Comparison of ENCODE assay signal across 25 cellular contexts in genomic region chr12:111807232-111807631, GRCh38. TPM values are rescaled to one million over a fixed set of nuclear protein-coding genes. Genes with fewer than 3 reads are reported as not detected.
"Had no signal": no experiment of that assay in that cellular context is flagged by ENCODE, and none has a peak within 500 bp of the region (broad histone marks: within the 10 kb centered on the region; RNA-seq: fewer than 3 reads in every experiment).

No MANE protein-coding gene starts in this region.

- H3K4me3 ChIP-seq: heart right ventricle, ovary, psoas muscle, right atrium auricular region, smooth muscle cell had no signal

- H3K36me3 Mint-ChIP-seq: natural killer cell treated with Interleukin-12 subunit alpha and Interleukin-12 subunit beta and Interleukin-15 and Interleukin-18, amount 100 ng/mL, for 72 hours had no signal

- H3K4me3 Mint-ChIP-seq: activated CD4-positive, alpha-beta memory T cell treated with anti-CD3 and anti-CD28 coated beads, Interleukin-2, amount 10 ng/mL, durations not matched to agents 7 days and 5 days; activated CD4-positive, alpha-beta T cell treated with anti-CD3 and anti-CD28 coated beads, Interleukin-2, amount 10 ng/mL, durations not matched to agents 24 days and 14 days; activated naive CD4-positive, alpha-beta T cell treated with anti-CD3 and anti-CD28 coated beads for 36 hours; activated T-cell treated with anti-CD3 and anti-CD28 coated beads, Interleukin-2, amount 50 U/mL, for 72 hours; brain; dendritic cell treated with granulocyte-macrophage colony-stimulating factor and Interleukin-4, amounts not matched to agents 40 ng/mL and 50 ng/mL, for 4 days; natural killer cell treated with Interleukin-12 subunit alpha and Interleukin-12 subunit beta and Interleukin-15 and Interleukin-18, amount 100 ng/mL, for 72 hours; stimulated activated naive B cell treated with anti-CD40 and anti-IgM and Interleukin-4, amounts not matched to agents 10 μg/mL and 1 μg/mL and 100 μg/mL, for 72 hours had no signal

- DNase-seq: activated CD4-positive, alpha-beta memory T cell treated with anti-CD3 and anti-CD28 coated beads, Interleukin-2, amount 10 ng/mL, durations not matched to agents 7 days and 5 days; activated CD4-positive, alpha-beta T cell treated with anti-CD3 and anti-CD28 coated beads, Interleukin-2, amount 10 ng/mL, durations not matched to agents 24 days and 14 days; activated effector memory CD4-positive, alpha-beta T cell treated with Interleukin-2 at 50 U/mL for 16 hours; activated naive CD4-positive, alpha-beta T cell treated with anti-CD3 and anti-CD28 coated beads for 36 hours; activated T-cell treated with anti-CD3 and anti-CD28 coated beads, Interleukin-2, amount 50 U/mL, for 72 hours; effector CD4-positive, alpha-beta T cell; heart right ventricle; mammary epithelial cell; midbrain; ovary; psoas muscle; stimulated activated CD4-positive, alpha-beta T cell treated with anti-CD3 and anti-CD28 coated beads, Interleukin-15, amount 100 ng/mL, for 24 hours; stimulated activated CD8-positive, alpha-beta memory T cell treated with anti-CD3 and anti-CD28 coated beads, Interleukin-4, amount 100 ng/mL, for 48 hours; stimulated activated naive B cell treated with anti-CD40 and anti-IgM and Interleukin-4, amounts not matched to agents 10 μg/mL and 1 μg/mL and 100 μg/mL, for 72 hours; T-helper 2 cell had no signal

- H3K27ac ChIP-seq: heart right ventricle, neutrophil, ovary, psoas muscle, right atrium auricular region, VCaP had no signal

- H3K27ac Mint-ChIP-seq: activated CD4-positive, alpha-beta memory T cell treated with anti-CD3 and anti-CD28 coated beads, Interleukin-2, amount 10 ng/mL, durations not matched to agents 7 days and 5 days; activated CD4-positive, alpha-beta T cell treated with anti-CD3 and anti-CD28 coated beads, Interleukin-2, amount 10 ng/mL, durations not matched to agents 24 days and 14 days; activated naive CD4-positive, alpha-beta T cell treated with anti-CD3 and anti-CD28 coated beads for 36 hours; activated T-cell treated with anti-CD3 and anti-CD28 coated beads, Interleukin-2, amount 50 U/mL, for 72 hours; dendritic cell treated with granulocyte-macrophage colony-stimulating factor and Interleukin-4, amounts not matched to agents 40 ng/mL and 50 ng/mL, for 4 days; natural killer cell treated with Interleukin-12 subunit alpha and Interleukin-12 subunit beta and Interleukin-15 and Interleukin-18, amount 100 ng/mL, for 72 hours; stimulated activated naive B cell treated with anti-CD40 and anti-IgM and Interleukin-4, amounts not matched to agents 10 μg/mL and 1 μg/mL and 100 μg/mL, for 72 hours had no signal

- H3K4me1 ChIP-seq: heart right ventricle, psoas muscle, right atrium auricular region had no signal

- H3K27me3 ChIP-seq: heart right ventricle, neutrophil, ovary, right atrium auricular region had no signal

- H3K9me3 ChIP-seq: heart right ventricle, neutrophil, ovary, psoas muscle, right atrium auricular region had no signal

- H3K36me3 ChIP-seq: ovary had no signal

- FAIRE-seq: endometrium, keratinocyte had no signal

- ATAC-seq: activated CD4-positive, CD25-positive, alpha-beta regulatory T cell treated with anti-CD3 and anti-CD28 coated beads, Interleukin-2, amount 50 U/mL, for 24 hours; activated T-cell treated with anti-CD3 and anti-CD28 coated beads, Interleukin-2, amount 50 U/mL, for 72 hours; natural killer cell treated with Interleukin-12 subunit alpha and Interleukin-12 subunit beta and Interleukin-15 and Interleukin-18, amount 100 ng/mL, for 72 hours; psoas muscle; stimulated activated naive B cell treated with anti-CD40 and anti-IgM and Interleukin-4, amounts not matched to agents 10 μg/mL and 1 μg/mL and 100 μg/mL, for 72 hours had no signal

- H3K4me1 Mint-ChIP-seq: activated CD4-positive, alpha-beta memory T cell treated with anti-CD3 and anti-CD28 coated beads, Interleukin-2, amount 10 ng/mL, durations not matched to agents 7 days and 5 days; activated CD4-positive, alpha-beta T cell treated with anti-CD3 and anti-CD28 coated beads, Interleukin-2, amount 10 ng/mL, durations not matched to agents 24 days and 14 days; brain; stimulated activated naive B cell treated with anti-CD40 and anti-IgM and Interleukin-4, amounts not matched to agents 10 μg/mL and 1 μg/mL and 100 μg/mL, for 72 hours had no signal

- H3K9me3 Mint-ChIP-seq: activated CD4-positive, alpha-beta memory T cell treated with anti-CD3 and anti-CD28 coated beads, Interleukin-2, amount 10 ng/mL, durations not matched to agents 7 days and 5 days; activated CD4-positive, alpha-beta T cell treated with anti-CD3 and anti-CD28 coated beads, Interleukin-2, amount 10 ng/mL, durations not matched to agents 24 days and 14 days; activated naive CD4-positive, alpha-beta T cell treated with anti-CD3 and anti-CD28 coated beads for 36 hours; activated T-cell treated with anti-CD3 and anti-CD28 coated beads, Interleukin-2, amount 50 U/mL, for 72 hours; brain; dendritic cell treated with granulocyte-macrophage colony-stimulating factor and Interleukin-4, amounts not matched to agents 40 ng/mL and 50 ng/mL, for 4 days; natural killer cell treated with Interleukin-12 subunit alpha and Interleukin-12 subunit beta and Interleukin-15 and Interleukin-18, amount 100 ng/mL, for 72 hours; stimulated activated naive B cell treated with anti-CD40 and anti-IgM and Interleukin-4, amounts not matched to agents 10 μg/mL and 1 μg/mL and 100 μg/mL, for 72 hours had no signal

- H3K27me3 Mint-ChIP-seq: activated CD4-positive, alpha-beta T cell treated with anti-CD3 and anti-CD28 coated beads, Interleukin-2, amount 10 ng/mL, durations not matched to agents 24 days and 14 days; dendritic cell treated with granulocyte-macrophage colony-stimulating factor and Interleukin-4, amounts not matched to agents 40 ng/mL and 50 ng/mL, for 4 days; natural killer cell treated with Interleukin-12 subunit alpha and Interleukin-12 subunit beta and Interleukin-15 and Interleukin-18, amount 100 ng/mL, for 72 hours; stimulated activated naive B cell treated with anti-CD40 and anti-IgM and Interleukin-4, amounts not matched to agents 10 μg/mL and 1 μg/mL and 100 μg/mL, for 72 hours had no signal

RNA-seq across cellular contexts. Expression of gene ALDH2, which starts 40.5 kb away (rescaled TPM):
- total RNA-seq: natural killer cell treated with Interleukin-12 subunit alpha and Interleukin-12 subunit beta and Interleukin-15 and Interleukin-18, amount 100 ng/mL, for 72 hours had no signal
- polyA plus RNA-seq: mammary epithelial cell had no signal
